In the genomic region with DNA sequence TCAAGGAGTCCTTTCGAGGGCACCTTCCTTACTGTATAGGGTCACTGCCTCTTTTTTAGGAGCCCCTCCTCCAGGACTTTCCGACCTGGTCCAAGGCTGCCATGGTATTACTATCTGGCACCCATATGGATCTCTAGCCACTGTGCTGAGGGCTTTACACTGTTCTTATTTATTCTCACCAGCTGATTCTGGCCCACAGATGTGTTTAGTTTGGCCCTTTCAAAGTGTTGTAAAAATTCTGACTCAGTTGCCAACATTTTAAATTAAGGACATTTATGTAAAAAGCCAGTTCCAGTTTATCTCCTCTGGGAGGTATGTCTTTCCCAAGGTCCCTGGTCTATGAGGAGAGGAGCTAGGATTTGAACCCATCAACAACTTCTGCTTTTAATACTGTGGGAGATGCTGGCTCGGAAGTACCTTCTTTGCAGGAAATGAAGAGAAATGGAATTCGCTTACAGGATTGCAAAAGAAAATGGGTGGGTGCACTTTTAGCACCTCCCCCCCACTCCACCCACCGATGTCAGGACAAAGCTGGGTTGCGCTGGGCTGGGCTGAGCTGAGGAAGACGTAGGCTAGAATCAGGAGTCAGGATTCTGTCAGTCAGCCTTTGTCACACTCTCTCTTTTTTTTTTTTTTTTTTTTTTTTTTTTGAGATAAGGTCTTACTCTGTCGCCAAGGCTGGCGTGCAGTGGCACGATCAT, we compare ENCODE assay signal across 1 cellular context.
TF ChIP-seq lines count a peak whose summit lies in the region.

No MANE protein-coding gene starts in this region.

TF ChIP-seq in WTC11, 78 proteins besides CTCF, POLR2A, EP300 and RAD21 (continued from another document):
- TF ChIP-seq, protein P1, sequence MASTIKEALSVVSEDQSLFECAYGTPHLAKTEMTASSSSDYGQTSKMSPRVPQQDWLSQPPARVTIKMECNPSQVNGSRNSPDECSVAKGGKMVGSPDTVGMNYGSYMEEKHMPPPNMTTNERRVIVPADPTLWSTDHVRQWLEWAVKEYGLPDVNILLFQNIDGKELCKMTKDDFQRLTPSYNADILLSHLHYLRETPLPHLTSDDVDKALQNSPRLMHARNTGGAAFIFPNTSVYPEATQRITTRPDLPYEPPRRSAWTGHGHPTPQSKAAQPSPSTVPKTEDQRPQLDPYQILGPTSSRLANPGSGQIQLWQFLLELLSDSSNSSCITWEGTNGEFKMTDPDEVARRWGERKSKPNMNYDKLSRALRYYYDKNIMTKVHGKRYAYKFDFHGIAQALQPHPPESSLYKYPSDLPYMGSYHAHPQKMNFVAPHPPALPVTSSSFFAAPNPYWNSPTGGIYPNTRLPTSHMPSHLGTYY (CRISPR knock-in tag; IDR thresholded peaks at IDR 0.05), result no peak
- TF ChIP-seq, protein P2, sequence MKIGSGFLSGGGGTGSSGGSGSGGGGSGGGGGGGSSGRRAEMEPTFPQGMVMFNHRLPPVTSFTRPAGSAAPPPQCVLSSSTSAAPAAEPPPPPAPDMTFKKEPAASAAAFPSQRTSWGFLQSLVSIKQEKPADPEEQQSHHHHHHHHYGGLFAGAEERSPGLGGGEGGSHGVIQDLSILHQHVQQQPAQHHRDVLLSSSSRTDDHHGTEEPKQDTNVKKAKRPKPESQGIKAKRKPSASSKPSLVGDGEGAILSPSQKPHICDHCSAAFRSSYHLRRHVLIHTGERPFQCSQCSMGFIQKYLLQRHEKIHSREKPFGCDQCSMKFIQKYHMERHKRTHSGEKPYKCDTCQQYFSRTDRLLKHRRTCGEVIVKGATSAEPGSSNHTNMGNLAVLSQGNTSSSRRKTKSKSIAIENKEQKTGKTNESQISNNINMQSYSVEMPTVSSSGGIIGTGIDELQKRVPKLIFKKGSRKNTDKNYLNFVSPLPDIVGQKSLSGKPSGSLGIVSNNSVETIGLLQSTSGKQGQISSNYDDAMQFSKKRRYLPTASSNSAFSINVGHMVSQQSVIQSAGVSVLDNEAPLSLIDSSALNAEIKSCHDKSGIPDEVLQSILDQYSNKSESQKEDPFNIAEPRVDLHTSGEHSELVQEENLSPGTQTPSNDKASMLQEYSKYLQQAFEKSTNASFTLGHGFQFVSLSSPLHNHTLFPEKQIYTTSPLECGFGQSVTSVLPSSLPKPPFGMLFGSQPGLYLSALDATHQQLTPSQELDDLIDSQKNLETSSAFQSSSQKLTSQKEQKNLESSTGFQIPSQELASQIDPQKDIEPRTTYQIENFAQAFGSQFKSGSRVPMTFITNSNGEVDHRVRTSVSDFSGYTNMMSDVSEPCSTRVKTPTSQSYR (CRISPR knock-in tag; IDR thresholded peaks at IDR 0.05), result no peak
- TF ChIP-seq, protein P3, sequence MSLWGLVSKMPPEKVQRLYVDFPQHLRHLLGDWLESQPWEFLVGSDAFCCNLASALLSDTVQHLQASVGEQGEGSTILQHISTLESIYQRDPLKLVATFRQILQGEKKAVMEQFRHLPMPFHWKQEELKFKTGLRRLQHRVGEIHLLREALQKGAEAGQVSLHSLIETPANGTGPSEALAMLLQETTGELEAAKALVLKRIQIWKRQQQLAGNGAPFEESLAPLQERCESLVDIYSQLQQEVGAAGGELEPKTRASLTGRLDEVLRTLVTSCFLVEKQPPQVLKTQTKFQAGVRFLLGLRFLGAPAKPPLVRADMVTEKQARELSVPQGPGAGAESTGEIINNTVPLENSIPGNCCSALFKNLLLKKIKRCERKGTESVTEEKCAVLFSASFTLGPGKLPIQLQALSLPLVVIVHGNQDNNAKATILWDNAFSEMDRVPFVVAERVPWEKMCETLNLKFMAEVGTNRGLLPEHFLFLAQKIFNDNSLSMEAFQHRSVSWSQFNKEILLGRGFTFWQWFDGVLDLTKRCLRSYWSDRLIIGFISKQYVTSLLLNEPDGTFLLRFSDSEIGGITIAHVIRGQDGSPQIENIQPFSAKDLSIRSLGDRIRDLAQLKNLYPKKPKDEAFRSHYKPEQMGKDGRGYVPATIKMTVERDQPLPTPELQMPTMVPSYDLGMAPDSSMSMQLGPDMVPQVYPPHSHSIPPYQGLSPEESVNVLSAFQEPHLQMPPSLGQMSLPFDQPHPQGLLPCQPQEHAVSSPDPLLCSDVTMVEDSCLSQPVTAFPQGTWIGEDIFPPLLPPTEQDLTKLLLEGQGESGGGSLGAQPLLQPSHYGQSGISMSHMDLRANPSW (CRISPR knock-in tag; conservative IDR thresholded peaks at IDR 0.05; ENCODE audit: low read depth), result no peak
- TF ChIP-seq ZNF263 (CRISPR knock-in tag; IDR thresholded peaks at IDR 0.05; ENCODE audit: low read depth) (no peak), SOX15 (CRISPR knock-in tag; IDR thresholded peaks at IDR 0.05) (no peak), NR2C2 (CRISPR knock-in tag; IDR thresholded peaks at IDR 0.05) (no peak)
- TF ChIP-seq, protein P4, sequence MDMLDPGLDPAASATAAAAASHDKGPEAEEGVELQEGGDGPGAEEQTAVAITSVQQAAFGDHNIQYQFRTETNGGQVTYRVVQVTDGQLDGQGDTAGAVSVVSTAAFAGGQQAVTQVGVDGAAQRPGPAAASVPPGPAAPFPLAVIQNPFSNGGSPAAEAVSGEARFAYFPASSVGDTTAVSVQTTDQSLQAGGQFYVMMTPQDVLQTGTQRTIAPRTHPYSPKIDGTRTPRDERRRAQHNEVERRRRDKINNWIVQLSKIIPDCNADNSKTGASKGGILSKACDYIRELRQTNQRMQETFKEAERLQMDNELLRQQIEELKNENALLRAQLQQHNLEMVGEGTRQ (CRISPR knock-in tag; IDR thresholded peaks at IDR 0.05), result no peak
